ENCODE assay signal across 24 cellular contexts in the genomic region with DNA sequence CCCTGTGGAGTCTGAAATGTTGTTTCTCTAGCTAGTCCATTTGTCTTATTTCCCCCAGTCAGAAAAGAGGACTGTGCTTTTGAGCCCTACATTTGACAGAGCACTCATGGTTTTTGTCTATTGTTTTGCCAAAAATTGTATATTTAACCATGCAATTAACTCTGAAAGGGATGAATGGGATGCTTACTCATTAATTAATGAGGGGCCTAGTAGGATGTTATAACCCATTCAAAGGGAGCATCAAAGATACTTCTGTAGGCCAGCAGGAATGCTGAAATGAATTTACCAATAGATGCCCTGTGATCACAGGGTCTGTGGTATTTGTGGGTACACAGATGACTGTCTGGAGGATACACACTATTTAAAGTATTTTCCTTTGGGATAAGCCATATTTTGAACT.
"Had no signal": no experiment of that assay in that cellular context is flagged by ENCODE, and none has a peak within 500 bp of the region (broad histone marks: within the 10 kb centered on the region; RNA-seq: fewer than 3 reads in every experiment).

No MANE protein-coding gene starts in this region.

- H3K4me3 ChIP-seq: coronary artery, heart left ventricle, stomach, suprapubic skin, tibial nerve had no signal

- H2AFZ ChIP-seq: parathyroid adenoma had no signal

- H3K4me3 Mint-ChIP-seq: activated naive CD4-positive, alpha-beta T cell treated with anti-CD3 and anti-CD28 coated beads for 36 hours; activated naive CD8-positive, alpha-beta T cell treated with anti-CD3 and anti-CD28 coated beads, Interleukin-2, amount 10 ng/mL, durations not matched to agents 7 days and 5 days; endodermal cell; memory B cell; stimulated activated effector memory CD8-positive, alpha-beta T cell treated with anti-CD3 and anti-CD28 coated beads, Interleukin-12 subunit alpha, Interleukin-12 subunit beta, amount 100 ng/mL, for 72 hours had no signal

- H3K36me3 Mint-ChIP-seq: activated naive CD8-positive, alpha-beta T cell treated with anti-CD3 and anti-CD28 coated beads, Interleukin-2, amount 10 ng/mL, durations not matched to agents 7 days and 5 days; memory B cell; stimulated activated effector memory CD8-positive, alpha-beta T cell treated with anti-CD3 and anti-CD28 coated beads, Interleukin-12 subunit alpha, Interleukin-12 subunit beta, amount 100 ng/mL, for 72 hours had no signal

- H3K9ac ChIP-seq: parathyroid adenoma had no signal

- H3K9me3 ChIP-seq: heart left ventricle, stomach, suprapubic skin, tibial nerve had no signal

- DNase-seq: activated CD4-positive, alpha-beta T cell treated with anti-CD3 and anti-CD28 coated beads for 4 hours; activated CD4-positive, alpha-beta T cell treated with anti-CD3 and anti-CD28 coated beads, Interleukin-2, amount 50 U/mL, for 48 hours; activated CD4-positive, CD25-positive, alpha-beta regulatory T cell; activated naive CD4-positive, alpha-beta T cell treated with anti-CD3 and anti-CD28 coated beads for 36 hours; activated naive CD8-positive, alpha-beta T cell treated with anti-CD3 and anti-CD28 coated beads, Interleukin-2, amount 10 ng/mL, durations not matched to agents 7 days and 5 days; activated T-cell treated with anti-CD3 and anti-CD28 coated beads, Interleukin-2, amount 50 U/mL, for 48 hours; amniotic stem cell; cerebellar nuclear complex; endodermal cell; heart left ventricle; islet precursor cell; left cardiac atrium; nucleus accumbens; right cardiac atrium; stimulated activated CD4-positive, alpha-beta T cell treated with anti-CD3 and anti-CD28 coated beads, Interleukin-2, amount 100 ng/mL, for 24 hours; stomach; T1000 had no signal

- H3K36me3 ChIP-seq: heart left ventricle, stomach, suprapubic skin, tibial nerve had no signal

- H3K27ac Mint-ChIP-seq: activated naive CD4-positive, alpha-beta T cell treated with anti-CD3 and anti-CD28 coated beads for 36 hours; activated naive CD8-positive, alpha-beta T cell treated with anti-CD3 and anti-CD28 coated beads, Interleukin-2, amount 10 ng/mL, durations not matched to agents 7 days and 5 days; endodermal cell; memory B cell had no signal

- H3K4me1 ChIP-seq: parathyroid adenoma, suprapubic skin, tibial nerve had no signal

- ATAC-seq: heart left ventricle; left cardiac atrium; right cardiac atrium; stimulated activated effector memory CD8-positive, alpha-beta T cell treated with anti-CD3 and anti-CD28 coated beads, Interleukin-12 subunit alpha, Interleukin-12 subunit beta, amount 100 ng/mL, for 72 hours had no signal

- H3K4me1 Mint-ChIP-seq: stimulated activated effector memory CD8-positive, alpha-beta T cell treated with anti-CD3 and anti-CD28 coated beads, Interleukin-12 subunit alpha, Interleukin-12 subunit beta, amount 100 ng/mL, for 72 hours had no signal

- H3K79me2 ChIP-seq: parathyroid adenoma had no signal

- H3K9me3 Mint-ChIP-seq: activated naive CD4-positive, alpha-beta T cell treated with anti-CD3 and anti-CD28 coated beads for 36 hours; activated naive CD8-positive, alpha-beta T cell treated with anti-CD3 and anti-CD28 coated beads, Interleukin-2, amount 10 ng/mL, durations not matched to agents 7 days and 5 days; endodermal cell; memory B cell; stimulated activated effector memory CD8-positive, alpha-beta T cell treated with anti-CD3 and anti-CD28 coated beads, Interleukin-12 subunit alpha, Interleukin-12 subunit beta, amount 100 ng/mL, for 72 hours had no signal

- H3K27me3 ChIP-seq: suprapubic skin, tibial nerve had no signal

- H3K27ac ChIP-seq: coronary artery, epithelial cell of prostate, heart left ventricle, parathyroid adenoma, stomach, suprapubic skin, tibial nerve had no signal
